ENCODE assay signal across 21 cellular contexts in genomic region chr9:128121466-128121810, GRCh38. TPM values are rescaled to one million over a fixed set of nuclear protein-coding genes. Genes with fewer than 3 reads are reported as not detected.
DNase-seq lines count a peak whose midpoint lies in the region; ATAC-seq and TF ChIP-seq lines count a peak whose summit lies in the region.
"Had no signal": no experiment of that assay in that cellular context is flagged by ENCODE, and none has a peak within 500 bp of the region (broad histone marks: within the 10 kb centered on the region; RNA-seq: fewer than 3 reads in every experiment).

No MANE protein-coding gene starts in this region.

- H3K4me3 ChIP-seq in left ventricle myocardium inferior: no peak overlapping the region
- H3K4me3 ChIP-seq in heart right ventricle: no peak overlapping the region
- no peak overlapping the region for H3K4me3 ChIP-seq in BLaER1
- no peak overlapping the region for H3K4me3 ChIP-seq in spleen
- H3K4me3 ChIP-seq in H7 (ENCODE audit: insufficient read depth, low read depth, low read length): no peak overlapping the region
- H3K4me3 ChIP-seq: A549, GM23248, HAP-1 had no signal

- intact Hi-C loops in left ventricle myocardium inferior (cut with micrococcal nuclease): no loop called here
- intact Hi-C loops in heart right ventricle (cut with DNase I): no loop called here
- intact Hi-C loops in spleen (cut with DNase I; ENCODE audit: low total_unique reads): no loop called here

- POLR2A ChIA-PET in RWPE1 (lab: Yijun Ruan, JAX; ENCODE audit: low non-redundant PET): no interaction called here

- ATAC-seq in heart right ventricle (no peak), GM18505 (IDR thresholded peaks at IDR 0.05; ENCODE audit: unreplicated experiment) (no peak)
- ATAC-seq: A549; CD8-positive, alpha-beta T cell had no signal

- H4K20me1 ChIP-seq in BLaER1: peaks cover 75% of the 10 kb centered on the region

- no peaks in the 10 kb centered on the region for H3K27me3 ChIP-seq in left ventricle myocardium inferior (ENCODE audit: low read depth)
- no peaks in the 10 kb centered on the region for H3K27me3 ChIP-seq in heart right ventricle
- no peaks in the 10 kb centered on the region for H3K27me3 ChIP-seq in BLaER1
- no peaks in the 10 kb centered on the region for H3K27me3 ChIP-seq in spleen (replicated peaks in 1 of 7)
- no peaks in the 10 kb centered on the region for H3K27me3 ChIP-seq in H7 (ENCODE audit: control insufficient read depth, insufficient read depth, low read length)
- H3K27me3 ChIP-seq: BE2C had no signal

- peaks cover 29% of the 10 kb centered on the region for H3K4me1 ChIP-seq in left ventricle myocardium inferior
- H3K4me1 ChIP-seq in heart right ventricle: peaks cover 9 to 31% (median 24%) of the 10 kb centered on the region in 9 donors
- H3K4me1 ChIP-seq in BLaER1: peaks cover 67% of the 10 kb centered on the region
- H3K4me1 ChIP-seq in spleen: peaks cover 19 to 41% (median 38%) of the 10 kb centered on the region in 6 donors

- H3K27ac ChIP-seq in left ventricle myocardium inferior (replicated peaks) (no peak overlapping the region), heart right ventricle (no peak overlapping the region), BLaER1 (peak overlapping the region; percentile 59; the same call in 1 of the 2 replicates), RWPE1 (peak overlapping the region; percentile 42), spleen (no peak overlapping the region)
- H3K27ac ChIP-seq: A549, GM23248 had no signal

- no peak for TF ChIP-seq CTCF in left ventricle myocardium inferior (IDR thresholded peaks at IDR 0.05; ENCODE audit: borderline replicate concordance)
- no peak for TF ChIP-seq CTCF in heart right ventricle (IDR thresholded peaks at IDR 0.05)
- no peak for TF ChIP-seq CTCF in RWPE1 (conservative IDR thresholded peaks at IDR 0.05; ENCODE audit: low read depth)
- no peak for TF ChIP-seq CTCF in spleen (IDR thresholded peaks at IDR 0.05 in 8 of 11, conservative IDR thresholded peaks at IDR 0.05 in 3 of 11)

- H3K4me2 ChIP-seq in BLaER1: peak overlapping the region; percentile 82
- H3K4me2 ChIP-seq: A549 had no signal

- 93 to 96% methylated on average over 5 of the region's 5 CpGs for WGBS in heart right ventricle, 2 donors
- 67 to 99% (median 95%) methylated on average over 1 to 5 of the region's 5 CpGs for WGBS in spleen, 5 donors

- CTCF ChIA-PET in RWPE1 (lab: Yijun Ruan, JAX): no interaction called here

- TF ChIP-seq POLR2A in spleen (IDR thresholded peaks at IDR 0.05) (no peak), GM18505 (IDR thresholded peaks at IDR 0.05; ENCODE audit: borderline replicate concordance, extremely low read depth, insufficient read depth, insufficient read length) (no peak)

- DNase-seq in left ventricle myocardium inferior: peak; percentile 5
- DNase-seq in heart right ventricle: no peak
- DNase-seq in RWPE1 (ENCODE audit: low spot score): no peak
- peak; percentile 52 for DNase-seq in spleen
- no peak for DNase-seq in H7
- DNase-seq: 8988T; ACHN; AML-193; C1 segment of cervical spinal cord; CD4-positive, CD25-positive, alpha-beta regulatory T cell; CD8-positive, alpha-beta T cell; DMS153; DND-41; GM23248; HFFc6 had no signal

- H3K9me3 ChIP-seq in left ventricle myocardium inferior (replicated peaks): no peaks in the 10 kb centered on the region
- no peaks in the 10 kb centered on the region for H3K9me3 ChIP-seq in heart right ventricle
- H3K9me3 ChIP-seq in BLaER1: no peaks in the 10 kb centered on the region
- no peaks in the 10 kb centered on the region for H3K9me3 ChIP-seq in spleen
- H3K9me3 ChIP-seq: A549, BE2C, Caco-2, HAP-1 had no signal

- H3K36me3 ChIP-seq in left ventricle myocardium inferior (peaks cover 51% of the 10 kb centered on the region), heart right ventricle (peaks cover 0 to 54% (median 24%) of the 10 kb centered on the region in 9 donors), BLaER1 (peaks cover 62% of the 10 kb centered on the region), spleen (peaks cover 0 to 55% (median 47%) of the 10 kb centered on the region in 6 donors), H7 (replicated peaks; ENCODE audit: control insufficient read depth, insufficient read depth, low read length) (peaks cover 20% of the 10 kb centered on the region)

- H3K9ac ChIP-seq in BLaER1: no peak overlapping the region
- H3K9ac ChIP-seq: GM23248 had no signal

RNA-seq across cellular contexts. Expression of gene PTGES2, which starts 6.1 kb away (rescaled TPM):
- total RNA-seq in left ventricle myocardium inferior: 141 TPM
- total RNA-seq in heart right ventricle: 100 to 1,000 TPM; 117 to 166 (median 148) TPM
- 100 to 1,000 TPM; 132 to 147 TPM for polyA plus RNA-seq in heart right ventricle
- total RNA-seq in spleen: 10 to 100 TPM; 45.2 to 66.6 (median 58.5) TPM
- 10 to 100 TPM; 45.8 to 71.2 (median 54.0) TPM for polyA plus RNA-seq in spleen
- total RNA-seq in H7 (2014; rRNA removed; shearing (Covaris generic)): 143 and 197 TPM in 2 replicates

RNA-seq across cellular contexts. Expression of gene LCN2, which starts 27.8 kb away (rescaled TPM):
- total RNA-seq in left ventricle myocardium inferior (not detected), heart right ventricle (1 to 10 TPM in 1 of 10 donors, under 1 TPM in 4, not detected in 5; 0.34 to 2.7 (median 0.45) TPM), spleen (100 to 1,000 TPM in 1 of 7 donors, 10 to 100 TPM in 5, 1 to 10 TPM in 1; 7.7 to 218 (median 20.3) TPM)
- polyA plus RNA-seq in heart right ventricle (1 to 10 TPM in 1 of 2 donors, under 1 TPM in 1; 0.62 to 1.5 TPM), spleen (10 to 100 TPM; 10.7 to 17.5 (median 13.3) TPM)
- 1.4 TPM in 1 of 2 replicates, not detected in the other for total RNA-seq in H7 (2014; rRNA removed; shearing (Covaris generic))
- total RNA-seq: Caco-2; CD8-positive, alpha-beta T cell; GM23248; HFFc6 had no signal
- polyA plus RNA-seq: CD4-positive, CD25-positive, alpha-beta regulatory T cell; GM23248 had no signal

RNA-seq across cellular contexts. Expression of gene BBLN, which starts 38.6 kb away (rescaled TPM):
- total RNA-seq in left ventricle myocardium inferior: 52.5 TPM
- 10 to 100 TPM; 29.5 to 58.2 (median 36.1) TPM for total RNA-seq in heart right ventricle
- 100 to 1,000 TPM in 1 of 2 donors, 10 to 100 TPM in 1; 70.2 to 159 TPM for polyA plus RNA-seq in heart right ventricle
- 100 to 1,000 TPM in 3 of 7 donors, 10 to 100 TPM in 4; 43.5 to 220 (median 59.2) TPM for total RNA-seq in spleen
- 100 to 1,000 TPM; 152 to 201 (median 178) TPM for polyA plus RNA-seq in spleen
- 121 and 130 TPM in 2 replicates for total RNA-seq in H7 (2014; rRNA removed; shearing (Covaris generic))

RNA-seq across cellular contexts. Expression of gene SLC25A25, which starts 53.4 kb away (rescaled TPM):
- 5.4 TPM for total RNA-seq in left ventricle myocardium inferior
- 10 to 100 TPM in 3 of 10 donors, 1 to 10 TPM in 7; 3.6 to 20.7 (median 7.5) TPM for total RNA-seq in heart right ventricle
- 1 to 10 TPM; 2.3 to 4.8 TPM for polyA plus RNA-seq in heart right ventricle
- 10 to 100 TPM; 20.2 to 44.7 (median 26.0) TPM for total RNA-seq in spleen
- polyA plus RNA-seq in spleen: 10 to 100 TPM in 1 of 3 donors, 1 to 10 TPM in 2; 6.2 to 13.6 (median 6.5) TPM
- total RNA-seq in H7 (2014; rRNA removed; shearing (Covaris generic)): 23.1 and 23.7 TPM in 2 replicates

RNA-seq across cellular contexts. Expression of gene NAIF1, which starts 54.3 kb away (rescaled TPM):
- total RNA-seq in left ventricle myocardium inferior (7.9 TPM), heart right ventricle (1 to 10 TPM; 3.2 to 7.0 (median 5.5) TPM), spleen (10 to 100 TPM in 6 of 7 donors, 1 to 10 TPM in 1; 9.3 to 14.3 (median 11.7) TPM)
- polyA plus RNA-seq in heart right ventricle (1 to 10 TPM; 4.4 to 7.2 TPM), spleen (10 to 100 TPM; 10.6 to 15.4 (median 10.8) TPM)
- 10.3 and 12.3 TPM in 2 replicates for total RNA-seq in H7 (2014; rRNA removed; shearing (Covaris generic))

Comparison
In these comparisons a context has a peak if more than half of its experiments do, and no peak if none do; other contexts are left out.
1. DNase-seq: peak in left ventricle myocardium inferior (single experiment) and spleen (single experiment); none in heart right ventricle (0 of 2), RWPE1 (single experiment) and H7 (single experiment).
2. H3K27ac ChIP-seq: peak in BLaER1 (single experiment) and RWPE1 (single experiment); none in left ventricle myocardium inferior (single experiment), heart right ventricle (0 of 10) and spleen (0 of 8).